ENCODE assay signal across 27 cellular contexts in genomic region chr2:203817147-203817546, GRCh38. TPM values are rescaled to one million over a fixed set of nuclear protein-coding genes. Genes with fewer than 3 reads are reported as not detected.
DNase-seq lines count a peak whose midpoint lies in the region; TF ChIP-seq lines count a peak whose summit lies in the region.
"Had no signal": no experiment of that assay in that cellular context is flagged by ENCODE, and none has a peak within 500 bp of the region (broad histone marks: within the 10 kb centered on the region; RNA-seq: fewer than 3 reads in every experiment).

No MANE protein-coding gene starts in this region.

- H3K27ac Mint-ChIP-seq in activated CD4-positive, alpha-beta T cell treated with anti-CD3 and anti-CD28 coated beads, Interleukin-2, amount 10 ng/mL, durations not matched to agents 24 days and 14 days = peak overlapping the region; percentile 26
- H3K27ac Mint-ChIP-seq in activated CD4-positive, alpha-beta T cell treated with anti-CD3 and anti-CD28 coated beads, Interleukin-2, amount 10 ng/mL, durations not matched to agents 7 days and 5 days = no peak overlapping the region
- H3K27ac Mint-ChIP-seq in osteocyte (ENCODE audit: unreplicated experiment) = no peak overlapping the region

- 91% methylated on average over 5 of the region's 5 CpGs for WGBS in hepatocyte (ENCODE audit: low lambda C conversion rate, missing lambda C conversion rate)

- no peaks in the 10 kb centered on the region for H3K9me3 ChIP-seq in hepatocyte (ENCODE audit: low read depth)
- H3K9me3 ChIP-seq: BLaER1, MG63, SJCRH30 had no signal

- H3K27me3 ChIP-seq in hepatocyte = peaks cover 3% of the 10 kb centered on the region
- H3K27me3 ChIP-seq: BLaER1, MG63, SJCRH30 had no signal

- H4K20me1 ChIP-seq in hepatocyte (ENCODE audit: insufficient read depth, poor library complexity, severe bottlenecking) = no peaks in the 10 kb centered on the region
- H4K20me1 ChIP-seq: BLaER1 had no signal

- CTCF ChIA-PET in activated CD4-positive, alpha-beta T cell treated with anti-CD3 and anti-CD28 coated beads, Interleukin-2, amount 10 ng/mL, durations not matched to agents 7 days and 5 days (lab: Charles Lee) = interaction anchor here (0.6 to 4.7 kb wide), 12 partner anchors 9 to 430 kb away, joined by 3 to 33 read pairs (median 4); partner anchors contain the start of gene CTLA4

- no peak overlapping the region for H3K27ac ChIP-seq in hepatocyte
- H3K27ac ChIP-seq: BLaER1, GM23248, SJCRH30 had no signal

- H3K36me3 Mint-ChIP-seq in activated CD4-positive, alpha-beta T cell treated with anti-CD3 and anti-CD28 coated beads, Interleukin-2, amount 10 ng/mL, durations not matched to agents 24 days and 14 days (ENCODE audit: low read depth) = no peaks in the 10 kb centered on the region
- H3K36me3 Mint-ChIP-seq in activated CD4-positive, alpha-beta T cell treated with anti-CD3 and anti-CD28 coated beads, Interleukin-2, amount 10 ng/mL, durations not matched to agents 7 days and 5 days (ENCODE audit: low read depth) = no peaks in the 10 kb centered on the region
- H3K36me3 Mint-ChIP-seq in osteocyte (ENCODE audit: unreplicated experiment) = no peaks in the 10 kb centered on the region
- H3K36me3 Mint-ChIP-seq: CD4-positive, alpha-beta memory T cell had no signal

- H3K9me2 ChIP-seq in hepatocyte (replicated peaks; ENCODE audit: insufficient read depth) = no peaks in the 10 kb centered on the region

- no peak overlapping the region for H3K4me3 Mint-ChIP-seq in activated CD4-positive, alpha-beta T cell treated with anti-CD3 and anti-CD28 coated beads, Interleukin-2, amount 10 ng/mL, durations not matched to agents 24 days and 14 days
- H3K4me3 Mint-ChIP-seq in activated CD4-positive, alpha-beta T cell treated with anti-CD3 and anti-CD28 coated beads, Interleukin-2, amount 10 ng/mL, durations not matched to agents 7 days and 5 days = no peak overlapping the region
- no peak overlapping the region for H3K4me3 Mint-ChIP-seq in osteocyte (ENCODE audit: unreplicated experiment)

- H3K79me2 ChIP-seq in hepatocyte = no peaks in the 10 kb centered on the region

- no peak overlapping the region for H2AFZ ChIP-seq in hepatocyte
- H2AFZ ChIP-seq: GM23248 had no signal

- POLR2A ChIA-PET in activated CD4-positive, alpha-beta T cell treated with anti-CD3 and anti-CD28 coated beads, Interleukin-2, amount 10 ng/mL, durations not matched to agents 7 days and 5 days (lab: Charles Lee) = no interaction called here

- intact Hi-C loops in activated CD4-positive, alpha-beta T cell treated with anti-CD3 and anti-CD28 coated beads, Interleukin-2, amount 10 ng/mL, durations not matched to agents 24 days and 14 days (cut with micrococcal nuclease) = loop anchor here (5.0 to 10.0 kb wide), 3 partner anchors 492 to 1230 kb away; partner anchors contain the start of genes ABI2 and FAM117B

- no peak for DNase-seq in activated CD4-positive, alpha-beta T cell treated with anti-CD3 and anti-CD28 coated beads, Interleukin-2, amount 10 ng/mL, durations not matched to agents 24 days and 14 days
- no peak for DNase-seq in activated CD4-positive, alpha-beta T cell treated with anti-CD3 and anti-CD28 coated beads, Interleukin-2, amount 10 ng/mL, durations not matched to agents 7 days and 5 days
- DNase-seq in RPMI8226 = peak; percentile 69
- DNase-seq in osteocyte (ENCODE audit: extremely low spot score, unreplicated experiment) = peak; percentile 17
- DNase-seq in HuH-7 (ENCODE audit: low spot score) = no peak
- no peak for DNase-seq in hepatocyte (ENCODE audit: low spot score)
- no peak for DNase-seq in NK-92 (lab: John Stamatoyannopoulos, UW; ENCODE audit: unreplicated experiment)
- no peak for DNase-seq in AG20443 (ENCODE audit: low spot score)
- DNase-seq: 8988T; ACHN; CD4-positive, alpha-beta memory T cell; COR-L47; DMS53; GM23248; H7; MG63; NCI-H2029; NCI-H446; NCI-H524 treated with DMSO at 0.1 percent for 48 hours; NCI-H774; SJCRH30 had no signal

- H3K4me2 ChIP-seq in hepatocyte = no peak overlapping the region
- H3K4me2 ChIP-seq: BLaER1 had no signal

- H3K4me3 ChIP-seq in hepatocyte = no peak overlapping the region
- H3K4me3 ChIP-seq: BLaER1, GM23248, K562, MG63, SJCRH30 had no signal

- H3K4me1 Mint-ChIP-seq in activated CD4-positive, alpha-beta T cell treated with anti-CD3 and anti-CD28 coated beads, Interleukin-2, amount 10 ng/mL, durations not matched to agents 24 days and 14 days = peaks cover 36% of the 10 kb centered on the region
- H3K4me1 Mint-ChIP-seq in activated CD4-positive, alpha-beta T cell treated with anti-CD3 and anti-CD28 coated beads, Interleukin-2, amount 10 ng/mL, durations not matched to agents 7 days and 5 days = peaks cover 39% of the 10 kb centered on the region
- peaks cover 14% of the 10 kb centered on the region for H3K4me1 Mint-ChIP-seq in osteocyte (ENCODE audit: unreplicated experiment)

- H3K36me3 ChIP-seq in hepatocyte (replicated peaks; ENCODE audit: insufficient read depth, low read depth) = no peaks in the 10 kb centered on the region
- H3K36me3 ChIP-seq: BLaER1, MG63, SJCRH30 had no signal

- no peak for TF ChIP-seq CTCF in osteocyte (IDR thresholded peaks at IDR 0.05)
- TF ChIP-seq CTCF in hepatocyte (IDR thresholded peaks at IDR 0.05; ENCODE audit: poor library complexity) = no peak

- no peaks in the 10 kb centered on the region for H3K27me3 Mint-ChIP-seq in activated CD4-positive, alpha-beta T cell treated with anti-CD3 and anti-CD28 coated beads, Interleukin-2, amount 10 ng/mL, durations not matched to agents 24 days and 14 days
- H3K27me3 Mint-ChIP-seq in activated CD4-positive, alpha-beta T cell treated with anti-CD3 and anti-CD28 coated beads, Interleukin-2, amount 10 ng/mL, durations not matched to agents 7 days and 5 days = no peaks in the 10 kb centered on the region
- peaks cover 12% of the 10 kb centered on the region for H3K27me3 Mint-ChIP-seq in osteocyte (ENCODE audit: unreplicated experiment)
- H3K27me3 Mint-ChIP-seq: CD4-positive, alpha-beta memory T cell had no signal

- peaks cover 8% of the 10 kb centered on the region for H3K4me1 ChIP-seq in hepatocyte (ENCODE audit: insufficient read depth)

- H3K9me3 Mint-ChIP-seq in activated CD4-positive, alpha-beta T cell treated with anti-CD3 and anti-CD28 coated beads, Interleukin-2, amount 10 ng/mL, durations not matched to agents 24 days and 14 days = no peaks in the 10 kb centered on the region
- H3K9me3 Mint-ChIP-seq in activated CD4-positive, alpha-beta T cell treated with anti-CD3 and anti-CD28 coated beads, Interleukin-2, amount 10 ng/mL, durations not matched to agents 7 days and 5 days = no peaks in the 10 kb centered on the region
- H3K9me3 Mint-ChIP-seq in osteocyte (ENCODE audit: unreplicated experiment) = no peaks in the 10 kb centered on the region
- H3K9me3 Mint-ChIP-seq: CD4-positive, alpha-beta memory T cell had no signal

RNA-seq across cellular contexts. Expression of gene CTLA4, which starts 50.4 kb away (rescaled TPM):
- 104 TPM in 2 replicates for total RNA-seq in activated CD4-positive, alpha-beta T cell treated with anti-CD3 and anti-CD28 coated beads, Interleukin-2, amount 10 ng/mL, durations not matched to agents 24 days and 14 days
- 10 to 100 TPM; 20.1 to 22.7 TPM for total RNA-seq in activated CD4-positive, alpha-beta T cell treated with anti-CD3 and anti-CD28 coated beads, Interleukin-2, amount 10 ng/mL, durations not matched to agents 7 days and 5 days
- not detected in 2 replicates for total RNA-seq in osteocyte
- total RNA-seq in hepatocyte = not detected in 2 replicates
- not detected in 2 replicates for polyA plus RNA-seq in hepatocyte
- total RNA-seq: Daoy, G401, GM23248, H7, HepG2, HT1080, SJCRH30 had no signal
- polyA plus RNA-seq: GM23248 had no signal

Comparison
In these comparisons a context has a peak if more than half of its experiments do, and no peak if none do; other contexts are left out.
1. DNase-seq: peak in RPMI8226 (single experiment) and osteocyte (single experiment); none in activated CD4-positive, alpha-beta T cell treated with anti-CD3 and anti-CD28 coated beads, Interleukin-2, amount 10 ng/mL, durations not matched to agents 24 days and 14 days (single experiment), activated CD4-positive, alpha-beta T cell treated with anti-CD3 and anti-CD28 coated beads, Interleukin-2, amount 10 ng/mL, durations not matched to agents 7 days and 5 days (single experiment), HuH-7 (single experiment), hepatocyte (single experiment), NK-92 (single experiment) and AG20443 (single experiment).
2. RNA of gene CTLA4, which starts 50.4 kb away (total RNA-seq): 104 TPM in activated CD4-positive, alpha-beta T cell treated with anti-CD3 and anti-CD28 coated beads, Interleukin-2, amount 10 ng/mL, durations not matched to agents 24 days and 14 days and 20.1 to 22.7 TPM in activated CD4-positive, alpha-beta T cell treated with anti-CD3 and anti-CD28 coated beads, Interleukin-2, amount 10 ng/mL, durations not matched to agents 7 days and 5 days; not detected in osteocyte and not detected in hepatocyte; every median in the first group is over 10 times any median in the second.